ENCODE assay signal across 7 cellular contexts in genomic region chr6:97979285-97979684, GRCh38.
DNase-seq lines count a peak whose midpoint lies in the region; ATAC-seq, FAIRE-seq and TF ChIP-seq lines count a peak whose summit lies in the region.
"Not testable (repeated sequence)": the region's sequence is repeated elsewhere in the genome, so short reads cannot be mapped to it uniquely, and the experiment has no call there.

No MANE protein-coding gene starts in this region.

- POLR2A ChIA-PET in Panc1 (lab: Charles Lee); HepG2 (lab: Yijun Ruan, JAX): not testable (repeated sequence)
- POLR2A ChIA-PET in H1 (lab: Charles Lee; ENCODE audit: partially characterized antibody): interaction anchor here (1.0 kb wide), 1 partner anchor 11 kb away, joined by 3 read pairs; no protein-coding TSS in a partner anchor

- ATAC-seq in GM23338: peak; percentile 57
- ATAC-seq in Panc1: not testable (repeated sequence)
- ATAC-seq in HepG2: peak; percentile 84

- H3K4ac ChIP-seq in H1 (replicated peaks; ENCODE audit: insufficient read length, low read depth, low read length): not testable (repeated sequence)

- not testable (repeated sequence) for TF ChIP-seq EP300 in H1 (IDR thresholded peaks at IDR 0.05; ENCODE audit: borderline replicate concordance in 1 of 2, low read depth in 2 of 2, low read length in 2 of 2); HepG2 (IDR thresholded peaks at IDR 0.05; ENCODE audit: low read depth in 2 of 2, low read length in 2 of 2); HepG2 (CRISPR knock-in tag; IDR thresholded peaks at IDR 0.05; ENCODE audit: borderline replicate concordance)

- not testable (repeated sequence) for H3K79me2 ChIP-seq in GM23338 (replicated peaks; ENCODE audit: insufficient read depth); H1 (ENCODE audit: control insufficient read depth in 1 of 2, insufficient read depth in 2 of 2, low read length in 2 of 2); HepG2 (ENCODE audit: insufficient read depth, low read length)

- H3K4me1 ChIP-seq in GM23338 (ENCODE audit: insufficient read depth); HUES6 (ENCODE audit: control insufficient read depth, insufficient read depth, low read length); Panc1 (ENCODE audit: control insufficient read depth, insufficient read depth, low read length); H1 (replicated peaks in 1 of 4; ENCODE audit: control insufficient read depth in 3 of 4, insufficient read depth in 4 of 4, low read length in 3 of 4); HepG2 (ENCODE audit: insufficient read depth, low read length): not testable (repeated sequence)

- not testable (repeated sequence) for H3K27me3 Mint-ChIP-seq in GM23338 (ENCODE audit: insufficient read depth, low read depth, poor library complexity); progenitor cell of endocrine pancreas

- H3K9ac ChIP-seq in HUES6 (ENCODE audit: low read length): peak overlapping the region; percentile 9
- not testable (repeated sequence) for H3K9ac ChIP-seq in H1 (replicated peaks in 1 of 4; ENCODE audit: extremely low read depth in 1 of 4, low read depth in 3 of 4, low read length in 3 of 4); HepG2 (ENCODE audit: insufficient read depth, low read depth, low read length)

- H2BK15ac ChIP-seq in H1 (ENCODE audit: low read length): not testable (repeated sequence)

- H2BK5ac ChIP-seq in H1 (ENCODE audit: low read depth, low read length): not testable (repeated sequence)

- H2BK20ac ChIP-seq in H1 (ENCODE audit: low read length): not testable (repeated sequence)

- TF ChIP-seq CTCF in 22Rv1 (IDR thresholded peaks at IDR 0.05): peak; percentile 55
- not testable (repeated sequence) for TF ChIP-seq CTCF in GM23338 (conservative IDR thresholded peaks at IDR 0.05; ENCODE audit: low read depth in 2 of 2); H1 (IDR thresholded peaks at IDR 0.05; ENCODE audit: control extremely low read depth in 1 of 3, insufficient read depth in 1 of 3, low read depth in 1 of 3, low read length in 3 of 3); HepG2 (CRISPR knock-in tag; IDR thresholded peaks at IDR 0.05); progenitor cell of endocrine pancreas (IDR thresholded peaks at IDR 0.05; ENCODE audit: unreplicated experiment)
- TF ChIP-seq CTCF in Panc1 (IDR thresholded peaks at IDR 0.05): peak; percentile 1; the same call in 1 of the 2 replicates

- DNase-seq in GM23338 (ENCODE audit: low spot score); Panc1 (ENCODE audit: low read depth, low spot score); H1 (ENCODE audit: low read depth in 1 of 2, low spot score in 2 of 2); HepG2 (ENCODE audit: low spot score); progenitor cell of endocrine pancreas (ENCODE audit: low spot score, unreplicated experiment): not testable (repeated sequence)

- not testable (repeated sequence) for H3K9me3 Mint-ChIP-seq in GM23338; progenitor cell of endocrine pancreas (ENCODE audit: low read depth)

- not testable (repeated sequence) for H3K4me1 Mint-ChIP-seq in GM23338; progenitor cell of endocrine pancreas (ENCODE audit: low read depth)

- 93% methylated on average over 16 of the region's 16 CpGs; no CpG with 5 or more reads in 1 of the 2 experiments for WGBS in H1 (ENCODE audit: extremely low coverage in 1 of 2, insufficient coverage in 1 of 2, insufficient read length in 1 of 2, insufficient replicate concordance in 2 of 2, low coverage in 1 of 2, low lambda C conversion rate in 2 of 2, missing lambda C conversion rate in 1 of 2), 2 experiments
- 47% methylated on average over 13 of the region's 16 CpGs for WGBS in HepG2 (ENCODE audit: low lambda C conversion rate)

- H3K4me3 ChIP-seq in GM23338; Panc1 (ENCODE audit: low read depth in 2 of 2, low read length in 2 of 2); H1 (ENCODE audit: extremely low read depth in 1 of 4, insufficient read depth in 2 of 4, low read depth in 3 of 4, low read length in 4 of 4); HepG2 (replicated peaks in 1 of 3; ENCODE audit: insufficient read depth in 1 of 3, low read depth in 2 of 3, low read length in 3 of 3): not testable (repeated sequence)
- H3K4me3 ChIP-seq in HUES6 (ENCODE audit: low read depth, low read length): peak overlapping the region; percentile 53

- not testable (repeated sequence) for H3K9me2 ChIP-seq in GM23338 (ENCODE audit: insufficient read depth)

- not testable (repeated sequence) for H3K36me3 ChIP-seq in GM23338 (ENCODE audit: insufficient read depth); HUES6 (ENCODE audit: control insufficient read depth, insufficient read depth, low read length); Panc1 (ENCODE audit: control insufficient read depth, insufficient read depth, low read length); H1 (ENCODE audit: control insufficient read depth in 2 of 4, insufficient read depth in 4 of 4, low read length in 3 of 4); HepG2 (replicated peaks in 1 of 2; ENCODE audit: control insufficient read depth in 1 of 2, insufficient read depth in 2 of 2, low read length in 2 of 2)

- not testable (repeated sequence) for H3F3A ChIP-seq in GM23338 (replicated peaks; ENCODE audit: low read depth)

- not testable (repeated sequence) for TF ChIP-seq POLR2A in H1 (IDR thresholded peaks at IDR 0.05; ENCODE audit: control extremely low read depth in 1 of 2, low read depth in 2 of 2, low read length in 2 of 2); HepG2 (IDR thresholded peaks at IDR 0.05; ENCODE audit: insufficient read depth in 1 of 2, low read depth in 2 of 2, low read length in 2 of 2)

- intact Hi-C loops in Panc1 (cut with micrococcal nuclease; ENCODE audit: unreplicated experiment): not testable (repeated sequence)
- intact Hi-C loops in HepG2 (cut with micrococcal nuclease; ENCODE audit: unreplicated experiment): loop anchor here (1.0 to 2.0 kb wide), 4 partner anchors 274 to 910 kb away; no protein-coding TSS in a partner anchor

- H3K27ac ChIP-seq in 22Rv1 (peak overlapping the region; percentile 19; the same call in 1 of the 2 replicates), GM23338 (ENCODE audit: low read depth) (peak overlapping the region; percentile 51; the same call in 1 of the 2 replicates)
- H3K27ac ChIP-seq in HUES6 (ENCODE audit: low read depth, low read length); Panc1 (ENCODE audit: low read length); H1 (ENCODE audit: low read depth, low read length); HepG2 (ENCODE audit: extremely low read length, insufficient read depth, low read length): not testable (repeated sequence)

- not testable (repeated sequence) for H3K23me2 ChIP-seq in H1 (ENCODE audit: low read depth, low read length)

- in situ Hi-C loops in Panc1 (cut with HindIII; ENCODE audit: low pct_unique_long_range_greater_than_20kb, low sequenced_read_pairs); HepG2 (cut with HindIII; ENCODE audit: extremely low pct_ligation_motif_present, low pct_unique_long_range_greater_than_20kb): not testable (repeated sequence)

- not testable (repeated sequence) for H3K14ac ChIP-seq in H1 (ENCODE audit: insufficient read length)

- BruUV-seq in Panc1 (replicated peaks; lab: Mats Ljungman, UMichigan); HepG2 (replicated peaks; lab: Mats Ljungman, UMichigan): not testable (repeated sequence)

- H3K36me3 Mint-ChIP-seq in GM23338 (ENCODE audit: low read depth); progenitor cell of endocrine pancreas (ENCODE audit: insufficient read depth): not testable (repeated sequence)

- not testable (repeated sequence) for H3K23ac ChIP-seq in H1 (ENCODE audit: insufficient read length)

- not testable (repeated sequence) for H3K9me3 ChIP-seq in HUES6 (ENCODE audit: control insufficient read depth, insufficient read depth, low read depth, low read length); Panc1 (ENCODE audit: control insufficient read depth, insufficient read depth, low read depth, low read length); H1 (ENCODE audit: insufficient read depth in 2 of 2, low read depth in 1 of 2, low read length in 1 of 2); HepG2 (ENCODE audit: low read length)

- not testable (repeated sequence) for TF ChIP-seq RAD21 in H1 (IDR thresholded peaks at IDR 0.05 in 1 of 2, conservative IDR thresholded peaks at IDR 0.05 in 1 of 2; ENCODE audit: low read depth in 2 of 2, low read length in 2 of 2); HepG2 (CRISPR knock-in tag; IDR thresholded peaks at IDR 0.05)

- not testable (repeated sequence) for H3K27ac Mint-ChIP-seq in GM23338, progenitor cell of endocrine pancreas

- H2AFZ ChIP-seq in GM23338 (peak overlapping the region; percentile 30), HepG2 (ENCODE audit: low read length) (peak overlapping the region; percentile 11)
- H2AFZ ChIP-seq in H1 (ENCODE audit: low read length): not testable (repeated sequence)

- FAIRE-seq in H1 (lab: Jason Lieb, UNC); HepG2 (lab: Jason Lieb, UNC): not testable (repeated sequence)

- H3K27me3 ChIP-seq in GM23338 (ENCODE audit: insufficient read depth); HUES6 (ENCODE audit: control insufficient read depth, insufficient read depth, low read length); Panc1 (ENCODE audit: control insufficient read depth, insufficient read depth, low read length); H1 (replicated peaks in 1 of 4; ENCODE audit: control insufficient read depth in 3 of 4, extremely low read depth in 1 of 4, insufficient read depth in 3 of 4, low read length in 3 of 4); HepG2 (ENCODE audit: control insufficient read depth in 1 of 2, insufficient read depth in 2 of 2, low read length in 2 of 2): not testable (repeated sequence)

- H4K20me1 ChIP-seq in GM23338 (replicated peaks; ENCODE audit: insufficient read depth); H1 (replicated peaks in 1 of 2; ENCODE audit: control insufficient read depth in 1 of 2, insufficient read depth in 2 of 2, low read length in 2 of 2); HepG2 (ENCODE audit: insufficient read depth, low read length): not testable (repeated sequence)

- H2AK5ac ChIP-seq in H1 (ENCODE audit: low read depth, low read length): not testable (repeated sequence)

- H4K8ac ChIP-seq in H1 (ENCODE audit: extremely low read depth, insufficient read depth, low read length): 0 out of 2 replicates have a peak overlapping the region, but pooled peaks have one; percentile 28

- H3K4me3 Mint-ChIP-seq in GM23338: not testable (repeated sequence)
- peak overlapping the region; percentile 8 for H3K4me3 Mint-ChIP-seq in progenitor cell of endocrine pancreas (ENCODE audit: low read depth)

- not testable (repeated sequence) for H3K4me2 ChIP-seq in GM23338
- H3K4me2 ChIP-seq in H1 (ENCODE audit: insufficient read depth in 1 of 2, low read depth in 2 of 2, low read length in 2 of 2) (peak overlapping the region in 1 of 2 experiments; percentile 27; a peak in 1 of 4 replicates), HepG2 (ENCODE audit: low read depth, low read length) (peak overlapping the region; percentile 3)

- not testable (repeated sequence) for H4K5ac ChIP-seq in H1 (ENCODE audit: insufficient read length, low read depth, low read length)

- H3K79me1 ChIP-seq in H1 (ENCODE audit: low read depth, low read length): not testable (repeated sequence)

- CTCF ChIA-PET in Panc1 (lab: Charles Lee); HepG2 (lab: Yijun Ruan, JAX; ENCODE audit: low intra/inter-chr PET ratio, low total read pairs): not testable (repeated sequence)
- CTCF ChIA-PET in H1 (lab: Charles Lee; ENCODE audit: partially characterized antibody): interaction anchor here (0.9 to 1.2 kb wide), 5 partner anchors 42 to 278 kb away, joined by 3 to 5 read pairs (median 3); no protein-coding TSS in a partner anchor

- H3K56ac ChIP-seq in H1 (replicated peaks; ENCODE audit: insufficient read length, low read depth, low read length): not testable (repeated sequence)

- H3K18ac ChIP-seq in H1 (ENCODE audit: extremely low read depth, low read length): not testable (repeated sequence)

- H2BK12ac ChIP-seq in H1 (ENCODE audit: low read depth, low read length): not testable (repeated sequence)

- H2BK120ac ChIP-seq in H1 (replicated peaks; ENCODE audit: low read depth, low read length): not testable (repeated sequence)

- not testable (repeated sequence) for H4K91ac ChIP-seq in H1 (replicated peaks; ENCODE audit: insufficient read length, low read length)
